16 cellular contexts compared by ENCODE assay signal in the genomic region with DNA sequence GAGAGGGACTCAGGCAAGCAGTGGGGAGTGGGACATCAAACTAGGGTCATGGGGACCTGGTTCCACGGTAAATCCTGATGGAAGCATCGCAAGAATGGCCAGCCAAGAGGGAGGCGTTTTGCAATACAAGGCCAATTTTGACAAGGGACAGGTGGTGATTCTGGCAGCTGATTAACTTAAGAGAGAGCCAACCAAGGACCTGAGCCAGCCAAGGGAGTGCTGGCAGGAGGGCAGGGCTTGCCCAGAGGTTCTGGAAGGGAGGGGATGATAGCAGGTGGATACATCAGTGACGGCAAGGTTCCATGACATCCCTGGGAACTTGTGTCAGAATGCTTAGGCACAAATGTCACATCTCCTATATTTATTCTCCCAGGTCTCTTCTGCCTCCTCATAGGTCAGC. TPM values are rescaled to one million over a fixed set of nuclear protein-coding genes. Genes with fewer than 3 reads are reported as not detected.
DNase-seq lines count a peak whose midpoint lies in the region; ATAC-seq and TF ChIP-seq lines count a peak whose summit lies in the region.
"Had no signal": no experiment of that assay in that cellular context is flagged by ENCODE, and none has a peak within 500 bp of the region (broad histone marks: within the 10 kb centered on the region; RNA-seq: fewer than 3 reads in every experiment).

No MANE protein-coding gene starts in this region.

- no peaks in the 10 kb centered on the region for H3K36me3 ChIP-seq in psoas muscle (ENCODE audit: insufficient read depth in 1 of 2, low read depth in 1 of 2)
- H3K36me3 ChIP-seq in adrenal gland (replicated peaks in 1 of 2): no peaks in the 10 kb centered on the region
- H3K36me3 ChIP-seq: BLaER1 treated with 17β-estradiol and CSF1 and Interleukin-3, amounts not matched to agents 10 nM and 100 nM had no signal

- intact Hi-C loops in psoas muscle (cut with DNase I): no loop called here
- intact Hi-C loops in adrenal gland (cut with DNase I): no loop called here

- H3K27ac ChIP-seq in psoas muscle: no peak overlapping the region
- no peak overlapping the region for H3K27ac ChIP-seq in adrenal gland
- H3K27ac ChIP-seq: BLaER1 treated with 17β-estradiol and CSF1 and Interleukin-3, amounts not matched to agents 10 nM and 100 nM had no signal

- peak; percentile 97 for DNase-seq in G401 (ENCODE audit: low spot score)
- DNase-seq in NCI-H446 treated with DMSO at 0.1 percent for 48 hours (lab: John Stamatoyannopoulos, UW): peak; percentile 79
- peak; percentile 65 to 92 for DNase-seq in cerebellar nuclear complex (lab: John Stamatoyannopoulos, UW)
- DNase-seq in psoas muscle: peak in 1 of 2 donors; percentile 64
- no peak for DNase-seq in adrenal gland
- DNase-seq in NCI-H524 (lab: John Stamatoyannopoulos, UW): no peak
- DNase-seq: 8988T; Calu3; CD8-positive, alpha-beta T cell; GDM1; GOT3; H7; HFFc6 had no signal

- peak; percentile 88 to 92 (median 90) for ATAC-seq in psoas muscle
- no peak for ATAC-seq in GM19397 (IDR thresholded peaks at IDR 0.05; ENCODE audit: unreplicated experiment)
- ATAC-seq: CD8-positive, alpha-beta T cell; HCT116 had no signal

- TF ChIP-seq CTCF in psoas muscle (IDR thresholded peaks at IDR 0.05) (no peak), adrenal gland (IDR thresholded peaks at IDR 0.05) (no peak)

- peaks cover 0 to 2% (median 0%) of the 10 kb centered on the region in 3 donors for H3K27me3 ChIP-seq in psoas muscle (ENCODE audit: insufficient read depth in 3 of 3, low read length in 2 of 3)
- peaks cover 17% of the 10 kb centered on the region for H3K27me3 ChIP-seq in adrenal gland
- H3K27me3 ChIP-seq: BLaER1 treated with 17β-estradiol and CSF1 and Interleukin-3, amounts not matched to agents 10 nM and 100 nM had no signal

- H3K4me3 ChIP-seq in psoas muscle (no peak overlapping the region), adrenal gland (no peak overlapping the region)
- H3K4me3 ChIP-seq: BLaER1 treated with 17β-estradiol and CSF1 and Interleukin-3, amounts not matched to agents 10 nM and 100 nM had no signal

- H3K9me3 ChIP-seq in psoas muscle (no peaks in the 10 kb centered on the region), adrenal gland (replicated peaks in 1 of 3) (no peaks in the 10 kb centered on the region)
- H3K9me3 ChIP-seq: BLaER1 treated with 17β-estradiol and CSF1 and Interleukin-3, amounts not matched to agents 10 nM and 100 nM had no signal

- in situ Hi-C loops in G401 (cut with HindIII; ENCODE audit: low sequenced_read_pairs): no loop called here

- WGBS in psoas muscle, 3 donors: 12 to 36% (median 30%) methylated on average over 4 of the region's 4 CpGs
- 86 to 93% (median 91%) methylated on average over 4 of the region's 4 CpGs for WGBS in adrenal gland, 4 donors

- H3K4me1 ChIP-seq in psoas muscle (no peaks in the 10 kb centered on the region), adrenal gland (replicated peaks in 1 of 2) (peaks cover 0 to 6% of the 10 kb centered on the region in 2 donors)

- no peak for TF ChIP-seq POLR2A in adrenal gland (IDR thresholded peaks at IDR 0.05)

RNA-seq across cellular contexts. Expression of gene PUM3, which starts 32.8 kb away (rescaled TPM):
- total RNA-seq in G401 (2014; rRNA removed; shearing (Covaris generic)): 41.2 and 64.6 TPM in 2 replicates
- total RNA-seq in psoas muscle (10 to 100 TPM in 3 of 4 donors, 1 to 10 TPM in 1; 9.3 to 27.9 (median 22.5) TPM), adrenal gland (10 to 100 TPM; 14.6 to 38.9 (median 24.7) TPM)
- polyA plus RNA-seq in psoas muscle (10 to 100 TPM; 18.9 to 39.4 (median 20.8) TPM), adrenal gland (10 to 100 TPM; 33.1 to 53.6 (median 42.9) TPM)

Comparison
In these comparisons a context has a peak if more than half of its experiments do, and no peak if none do; other contexts are left out.
1. DNase-seq: peak in G401 (single experiment), NCI-H446 treated with DMSO at 0.1 percent for 48 hours (single experiment) and cerebellar nuclear complex (2 of 2); none in adrenal gland (0 of 7) and NCI-H524 (0 of 2).